In genomic region chr3:64550745-64551144, GRCh38 we compare ENCODE assay signal across 14 cellular contexts.
DNase-seq lines count a peak whose midpoint lies in the region; ATAC-seq and TF ChIP-seq lines count a peak whose summit lies in the region.
"Had no signal": no experiment of that assay in that cellular context is flagged by ENCODE, and none has a peak within 500 bp of the region (broad histone marks: within the 10 kb centered on the region; RNA-seq: fewer than 3 reads in every experiment).

No MANE protein-coding gene starts in this region.

- H3K4me1 Mint-ChIP-seq in HFFc6 (ENCODE audit: low read depth): no peaks in the 10 kb centered on the region
- H3K4me1 Mint-ChIP-seq: CD4-positive, CD25-positive, alpha-beta regulatory T cell; CD8-positive, alpha-beta memory T cell had no signal

- H3K4me2 ChIP-seq in PC-9 (no peak overlapping the region), mesenchymal stem cell (ENCODE audit: low read length, poor library complexity, severe bottlenecking) (no peak overlapping the region)

- H3K36me3 Mint-ChIP-seq in HFFc6 (ENCODE audit: low read depth): no peaks in the 10 kb centered on the region
- H3K36me3 Mint-ChIP-seq: CD4-positive, CD25-positive, alpha-beta regulatory T cell; CD8-positive, alpha-beta memory T cell had no signal

- no peak overlapping the region for H4K8ac ChIP-seq in mesenchymal stem cell (ENCODE audit: low read length)

- H3K4me3 ChIP-seq in PC-9 (no peak overlapping the region), mesenchymal stem cell (ENCODE audit: insufficient read depth in 1 of 2, low read depth in 1 of 2, low read length in 2 of 2) (no peak overlapping the region), rectal smooth muscle tissue (ENCODE audit: low read length) (no peak overlapping the region)

- POLR2A ChIA-PET in PC-9 (lab: Charles Lee; ENCODE audit: unreplicated experiment): no interaction called here

- H3K9me3 Mint-ChIP-seq in HFFc6: no peaks in the 10 kb centered on the region
- H3K9me3 Mint-ChIP-seq: H9 had no signal

- H3K23ac ChIP-seq in mesenchymal stem cell (ENCODE audit: low read length in 2 of 2): no peak overlapping the region

- DNase-seq in PC-9: no peak
- no peak for DNase-seq in mesenchymal stem cell
- no peak for DNase-seq in left lobe of liver (ENCODE audit: low spot score)
- no peak for DNase-seq in HFFc6
- DNase-seq in NCI-H2171 treated with DMSO at 0.1 percent for 48 hours (lab: John Stamatoyannopoulos, UW): no peak
- no peak for DNase-seq in superior temporal gyrus (ENCODE audit: extremely low spot score)
- DNase-seq: ACHN; BE2C; C1 segment of cervical spinal cord; CD4-positive, CD25-positive, alpha-beta regulatory T cell; CD8-positive, alpha-beta memory T cell; COR-L47; H9 had no signal

- H4K91ac ChIP-seq in mesenchymal stem cell (ENCODE audit: low read length): peak overlapping the region; percentile 41

- no peaks in the 10 kb centered on the region for H3K79me2 ChIP-seq in PC-9 (ENCODE audit: low read depth)

- 0 out of 2 replicates have a peak, but pooled peaks cover 4% of the 10 kb centered on the region for H3F3A ChIP-seq in PC-9 (ENCODE audit: insufficient read depth, low read depth)

- H2AFZ ChIP-seq in PC-9 (no peak overlapping the region), mesenchymal stem cell (ENCODE audit: low read depth, low read length) (no peak overlapping the region)

- H3K9me3 ChIP-seq in PC-9 (ENCODE audit: insufficient read depth, low read depth) (no peaks in the 10 kb centered on the region), mesenchymal stem cell (ENCODE audit: control insufficient read depth, low read length) (no peaks in the 10 kb centered on the region)
- H3K9me3 ChIP-seq: BE2C had no signal

- H3K27ac ChIP-seq in PC-9 (peak overlapping the region; percentile 61; the same call in 1 of the 2 replicates), mesenchymal stem cell (ENCODE audit: low read length, poor library complexity, severe bottlenecking) (no peak overlapping the region), rectal smooth muscle tissue (ENCODE audit: low read depth, low read length) (peak overlapping the region; percentile 80)

- H2BK5ac ChIP-seq in mesenchymal stem cell (ENCODE audit: low read depth, low read length, poor library complexity, severe bottlenecking): no peak overlapping the region

- peaks cover 26% of the 10 kb centered on the region for H3K4me1 ChIP-seq in PC-9 (replicated peaks; ENCODE audit: insufficient read depth)
- H3K4me1 ChIP-seq in mesenchymal stem cell (ENCODE audit: control insufficient read depth, insufficient read depth, low read depth, low read length): no peaks in the 10 kb centered on the region
- H3K4me1 ChIP-seq in rectal smooth muscle tissue (ENCODE audit: control insufficient read depth, insufficient read depth, low read length): peaks cover 41% of the 10 kb centered on the region
- H3K4me1 ChIP-seq: BE2C had no signal

- ATAC-seq in left lobe of liver: no peak

- H3K79me1 ChIP-seq in mesenchymal stem cell (replicated peaks; ENCODE audit: low read length, poor library complexity, severe bottlenecking): no peaks in the 10 kb centered on the region

- intact Hi-C loops in PC-9 (cut with micrococcal nuclease; ENCODE audit: unreplicated experiment): no loop called here

- H2AK5ac ChIP-seq in mesenchymal stem cell (ENCODE audit: low read length, severe bottlenecking): no peak overlapping the region

- H2BK120ac ChIP-seq in mesenchymal stem cell (ENCODE audit: low read depth, low read length): no peak overlapping the region

- H3K14ac ChIP-seq in mesenchymal stem cell (ENCODE audit: low read length in 2 of 2): no peak overlapping the region

- peaks cover 27% of the 10 kb centered on the region for H3K27me3 Mint-ChIP-seq in HFFc6 (ENCODE audit: insufficient read depth)
- H3K27me3 Mint-ChIP-seq: CD4-positive, CD25-positive, alpha-beta regulatory T cell; CD8-positive, alpha-beta memory T cell had no signal

- no TSS peak for BruUV-seq in PC-9 (replicated peaks; lab: Mats Ljungman, UMichigan)

- H3K9me2 ChIP-seq in PC-9 (ENCODE audit: insufficient read depth): no peaks in the 10 kb centered on the region

- no peaks in the 10 kb centered on the region for H3K27me3 ChIP-seq in PC-9 (ENCODE audit: insufficient read depth, low read depth)
- no peaks in the 10 kb centered on the region for H3K27me3 ChIP-seq in mesenchymal stem cell (ENCODE audit: control insufficient read depth in 1 of 2, insufficient read depth in 1 of 2, low read length in 2 of 2)
- H3K27me3 ChIP-seq in rectal smooth muscle tissue (ENCODE audit: control insufficient read depth, insufficient read depth, low read length): no peaks in the 10 kb centered on the region
- H3K27me3 ChIP-seq: BE2C had no signal

- H3K9ac ChIP-seq in mesenchymal stem cell (ENCODE audit: low read length) (no peak overlapping the region), rectal smooth muscle tissue (ENCODE audit: low read length) (no peak overlapping the region)

- H2BK12ac ChIP-seq in mesenchymal stem cell (ENCODE audit: low read length in 2 of 2): no peak overlapping the region

- TF ChIP-seq CTCF in PC-9 (conservative IDR thresholded peaks at IDR 0.05) (no peak), HFFc6 (IDR thresholded peaks at IDR 0.05) (no peak)

- H3K36me3 ChIP-seq in PC-9 (ENCODE audit: low read depth) (no peaks in the 10 kb centered on the region), mesenchymal stem cell (ENCODE audit: control insufficient read depth in 1 of 2, insufficient read depth in 2 of 2, low read depth in 1 of 2, low read length in 2 of 2) (peaks cover 0 to 17% of the 10 kb centered on the region in 2 experiments), rectal smooth muscle tissue (ENCODE audit: control insufficient read depth, insufficient read depth, low read length) (no peaks in the 10 kb centered on the region)

- no peak overlapping the region for H3K4me3 Mint-ChIP-seq in HFFc6
- H3K4me3 Mint-ChIP-seq: CD4-positive, CD25-positive, alpha-beta regulatory T cell; CD8-positive, alpha-beta memory T cell; H9 had no signal

- H3K27ac Mint-ChIP-seq in HFFc6: no peak overlapping the region
- H3K27ac Mint-ChIP-seq: CD4-positive, CD25-positive, alpha-beta regulatory T cell; CD8-positive, alpha-beta memory T cell; H9 had no signal

- H3K4ac ChIP-seq in mesenchymal stem cell (ENCODE audit: low read depth in 1 of 2, low read length in 2 of 2): peak overlapping the region in 1 of 2 experiments; percentile 7

- WGBS in mesenchymal stem cell: 98% methylated on average over 11 of the region's 15 CpGs

- no peak overlapping the region for H3K18ac ChIP-seq in mesenchymal stem cell (ENCODE audit: low read depth in 1 of 2, low read length in 2 of 2)

- H4K20me1 ChIP-seq in PC-9 (ENCODE audit: insufficient read depth): no peaks in the 10 kb centered on the region

- CTCF ChIA-PET in PC-9 (lab: Charles Lee): no interaction called here

- H2BK15ac ChIP-seq in mesenchymal stem cell (ENCODE audit: low read depth, poor library complexity, severe bottlenecking): no peak overlapping the region
